Comparison of ENCODE assay signal across 8 cellular contexts in genomic region chr11:72724851-72725730, GRCh38. TPM values are rescaled to one million over a fixed set of nuclear protein-coding genes. Genes with fewer than 3 reads are reported as not detected.
DNase-seq lines count a peak whose midpoint lies in the region; ATAC-seq, FAIRE-seq and TF ChIP-seq lines count a peak whose summit lies in the region.

No MANE protein-coding gene starts in this region.

- peak overlapping the region; percentile 91 for H3K27ac Mint-ChIP-seq in activated naive CD4-positive, alpha-beta T cell treated with anti-CD3 and anti-CD28 coated beads, Interleukin-2, amount 50 U/mL, for 24 hours

- H3K36me3 ChIP-seq in prostate gland, result no peaks in the 10 kb centered on the region

- H3K4me1 ChIP-seq in prostate gland (replicated peaks), result peaks cover 4% of the 10 kb centered on the region

- H3K4me1 Mint-ChIP-seq in activated naive CD4-positive, alpha-beta T cell treated with anti-CD3 and anti-CD28 coated beads, Interleukin-2, amount 50 U/mL, for 24 hours, result peaks cover 64% of the 10 kb centered on the region

- H3K27me3 ChIP-seq in prostate gland (replicated peaks; ENCODE audit: insufficient read depth), result no peaks in the 10 kb centered on the region

- no peaks in the 10 kb centered on the region for H3K36me3 Mint-ChIP-seq in activated naive CD4-positive, alpha-beta T cell treated with anti-CD3 and anti-CD28 coated beads, Interleukin-2, amount 50 U/mL, for 24 hours

- peak; percentile 93 for DNase-seq in NCI-H1092 treated with DMSO at 0.1 percent for 48 hours (lab: John Stamatoyannopoulos, UW)
- DNase-seq in SKM-1 treated with dmso at 0.1 percent for 144 hours (lab: John Stamatoyannopoulos, UW; ENCODE audit: unreplicated experiment), result peak; percentile 76
- peak; percentile 75 for DNase-seq in glomerular endothelial cell (ENCODE audit: extremely low read depth, low read depth, low spot score)
- DNase-seq in prostate gland (ENCODE audit: low spot score), result peak; percentile 75
- peak; percentile 85 for DNase-seq in ureter (ENCODE audit: low spot score)

- TF ChIP-seq CTCF in prostate gland (IDR thresholded peaks at IDR 0.05), result peak; percentile 69 to 92 (median 88)

- H3K27me3 Mint-ChIP-seq in activated naive CD4-positive, alpha-beta T cell treated with anti-CD3 and anti-CD28 coated beads, Interleukin-2, amount 50 U/mL, for 24 hours, result no peaks in the 10 kb centered on the region

- peak; percentile 72 for FAIRE-seq in G401.6 (lab: Jason Lieb, UNC)

- H3K4me3 Mint-ChIP-seq in activated naive CD4-positive, alpha-beta T cell treated with anti-CD3 and anti-CD28 coated beads, Interleukin-2, amount 50 U/mL, for 24 hours, result no peak overlapping the region

- no peak for TF ChIP-seq POLR2A in prostate gland (IDR thresholded peaks at IDR 0.05)

- no peaks in the 10 kb centered on the region for H3K9me3 Mint-ChIP-seq in activated naive CD4-positive, alpha-beta T cell treated with anti-CD3 and anti-CD28 coated beads, Interleukin-2, amount 50 U/mL, for 24 hours

- peak overlapping the region; percentile 28 to 33 for H3K27ac ChIP-seq in prostate gland

- WGBS in prostate gland, result 50% methylated on average over 9 of the region's 9 CpGs

- no peaks in the 10 kb centered on the region for H3K9me3 ChIP-seq in prostate gland

- intact Hi-C loops in prostate gland (cut with DNase I), result loop anchor here (1.0 to 5.0 kb wide), 3 partner anchors 68 to 452 kb away; partner anchors contain the start of gene ATG16L2

- no peak for ATAC-seq in HG02973 (IDR thresholded peaks at IDR 0.05; ENCODE audit: unreplicated experiment)

- no peak overlapping the region for H3K4me3 ChIP-seq in prostate gland

RNA-seq across cellular contexts. Expression of gene ARAP1, which starts 27.1 kb away (rescaled TPM):
- 78.6 and 89.8 TPM in 2 replicates for total RNA-seq in glomerular endothelial cell
- total RNA-seq in prostate gland, result 100 to 1,000 TPM in 1 of 2 donors, 10 to 100 TPM in 1; 95.2 to 109 TPM
- 86.2 TPM for total RNA-seq in ureter

RNA-seq across cellular contexts. Expression of gene PDE2A, which starts 50.9 kb away (rescaled TPM):
- total RNA-seq in glomerular endothelial cell, result 78.4 and 81.2 TPM in 2 replicates
- 10 to 100 TPM; 24.2 to 47.7 TPM for total RNA-seq in prostate gland
- total RNA-seq in ureter, result 49.6 TPM
